ENCODE assay signal across 16 cellular contexts in genomic region chr5:58842851-58843250, GRCh38.
"Had no signal": no experiment of that assay in that cellular context is flagged by ENCODE, and none has a peak within 500 bp of the region (broad histone marks: within the 10 kb centered on the region; RNA-seq: fewer than 3 reads in every experiment).

No MANE protein-coding gene starts in this region.

- H3K27ac Mint-ChIP-seq: activated CD8-positive, alpha-beta memory T cell treated with anti-CD3 and anti-CD28 coated beads, Interleukin-2, amount 10 ng/mL, durations not matched to agents 7 days and 5 days; activated naive CD8-positive, alpha-beta T cell treated with anti-CD3 and anti-CD28 coated beads for 36 hours; activated T-cell treated with anti-CD3 and anti-CD28 coated beads, Interleukin-2, amount 50 U/mL, for 24 hours; naive thymus-derived CD8-positive, alpha-beta T cell; stimulated activated naive CD8-positive, alpha-beta T cell treated with anti-CD3 and anti-CD28 coated beads, Interleukin-15, Interleukin-2, amounts not matched to agents 100 ng/mL and 50 ng/mL, for 24 hours had no signal

- H3K36me3 Mint-ChIP-seq: activated CD8-positive, alpha-beta memory T cell treated with anti-CD3 and anti-CD28 coated beads, Interleukin-2, amount 10 ng/mL, durations not matched to agents 7 days and 5 days had no signal

- H3K4me3 ChIP-seq: cardiac muscle cell, lower lobe of right lung, mucosa of descending colon, thoracic aorta had no signal

- H3K4me1 Mint-ChIP-seq: activated CD8-positive, alpha-beta memory T cell treated with anti-CD3 and anti-CD28 coated beads, Interleukin-2, amount 10 ng/mL, durations not matched to agents 7 days and 5 days; activated naive CD8-positive, alpha-beta T cell treated with anti-CD3 and anti-CD28 coated beads for 36 hours; naive thymus-derived CD8-positive, alpha-beta T cell had no signal

- H3K4me3 Mint-ChIP-seq: activated CD8-positive, alpha-beta memory T cell treated with anti-CD3 and anti-CD28 coated beads, Interleukin-2, amount 10 ng/mL, durations not matched to agents 7 days and 5 days; activated naive CD8-positive, alpha-beta T cell treated with anti-CD3 and anti-CD28 coated beads for 36 hours; activated T-cell treated with anti-CD3 and anti-CD28 coated beads, Interleukin-2, amount 50 U/mL, for 24 hours; naive thymus-derived CD8-positive, alpha-beta T cell; stimulated activated naive CD8-positive, alpha-beta T cell treated with anti-CD3 and anti-CD28 coated beads, Interleukin-15, Interleukin-2, amounts not matched to agents 100 ng/mL and 50 ng/mL, for 24 hours had no signal

- ATAC-seq: activated CD8-positive, alpha-beta memory T cell treated with anti-CD3 and anti-CD28 coated beads, Interleukin-2, amount 10 ng/mL, durations not matched to agents 7 days and 5 days; lower lobe of right lung; mucosa of descending colon; naive thymus-derived CD8-positive, alpha-beta T cell; right cardiac atrium had no signal

- DNase-seq: activated CD4-positive, alpha-beta T cell treated with anti-CD3 and anti-CD28 coated beads for 1 hour; activated CD4-positive, alpha-beta T cell treated with anti-CD3 and anti-CD28 coated beads, Interleukin-2, amount 50 U/mL, for 48 hours; activated CD8-positive, alpha-beta memory T cell treated with anti-CD3 and anti-CD28 coated beads, Interleukin-2, amount 10 ng/mL, durations not matched to agents 7 days and 5 days; activated gamma-delta T cell; activated naive CD8-positive, alpha-beta T cell treated with anti-CD3 and anti-CD28 coated beads for 36 hours; activated T-cell treated with anti-CD3 and anti-CD28 coated beads, Interleukin-2, amount 50 U/mL, for 24 hours; aorta; lower lobe of right lung; mucosa of descending colon; naive thymus-derived CD8-positive, alpha-beta T cell; right cardiac atrium; stimulated activated CD4-positive, alpha-beta T cell treated with anti-CD3 and anti-CD28 coated beads, Interleukin-12 subunit alpha, Interleukin-12 subunit beta, amount 100 ng/mL, for 4 hours; SW 1271 had no signal
